In genomic region chr13:93948523-93948922, GRCh38 we compare ENCODE assay signal across 16 cellular contexts.
"Had no signal": no experiment of that assay in that cellular context is flagged by ENCODE, and none has a peak within 500 bp of the region (broad histone marks: within the 10 kb centered on the region; RNA-seq: fewer than 3 reads in every experiment).

No MANE protein-coding gene starts in this region.

- H2AFZ ChIP-seq: parathyroid adenoma had no signal

- H3K9ac ChIP-seq: parathyroid adenoma had no signal

- H3K27ac ChIP-seq: breast epithelium, gastrocnemius medialis, left lung, parathyroid adenoma, right lobe of liver, suprapubic skin had no signal

- H3K36me3 ChIP-seq: breast epithelium, gastrocnemius medialis, left lung, right lobe of liver, suprapubic skin had no signal

- DNase-seq: activated CD4-positive, alpha-beta T cell treated with anti-CD3 and anti-CD28 coated beads, Interleukin-2, amount 50 U/mL, for 4 hours; activated gamma-delta T cell; cortex of kidney; gastrocnemius medialis; head of caudate nucleus; kidney; left lung; mammary epithelial cell; midbrain; right lobe of liver; small intestine; stimulated activated CD4-positive, alpha-beta T cell treated with anti-CD3 and anti-CD28 coated beads, Interleukin-15, amount 100 ng/mL, for 24 hours; stimulated activated CD4-positive, alpha-beta T cell treated with anti-CD3 and anti-CD28 coated beads, Interleukin-2, amount 100 ng/mL, for 48 hours had no signal

- H3K4me3 ChIP-seq: breast epithelium, gastrocnemius medialis, left lung, right lobe of liver, suprapubic skin had no signal

- H3K4me1 ChIP-seq: breast epithelium, gastrocnemius medialis, left lung, parathyroid adenoma, right lobe of liver, suprapubic skin had no signal

- ATAC-seq: gastrocnemius medialis, left lung, right lobe of liver had no signal

- H3K79me2 ChIP-seq: parathyroid adenoma had no signal

- H3K9me3 ChIP-seq: breast epithelium, gastrocnemius medialis, left lung, right lobe of liver, suprapubic skin had no signal

- H3K27me3 ChIP-seq: breast epithelium, gastrocnemius medialis, left lung, right lobe of liver, suprapubic skin had no signal
